In the genomic region with DNA sequence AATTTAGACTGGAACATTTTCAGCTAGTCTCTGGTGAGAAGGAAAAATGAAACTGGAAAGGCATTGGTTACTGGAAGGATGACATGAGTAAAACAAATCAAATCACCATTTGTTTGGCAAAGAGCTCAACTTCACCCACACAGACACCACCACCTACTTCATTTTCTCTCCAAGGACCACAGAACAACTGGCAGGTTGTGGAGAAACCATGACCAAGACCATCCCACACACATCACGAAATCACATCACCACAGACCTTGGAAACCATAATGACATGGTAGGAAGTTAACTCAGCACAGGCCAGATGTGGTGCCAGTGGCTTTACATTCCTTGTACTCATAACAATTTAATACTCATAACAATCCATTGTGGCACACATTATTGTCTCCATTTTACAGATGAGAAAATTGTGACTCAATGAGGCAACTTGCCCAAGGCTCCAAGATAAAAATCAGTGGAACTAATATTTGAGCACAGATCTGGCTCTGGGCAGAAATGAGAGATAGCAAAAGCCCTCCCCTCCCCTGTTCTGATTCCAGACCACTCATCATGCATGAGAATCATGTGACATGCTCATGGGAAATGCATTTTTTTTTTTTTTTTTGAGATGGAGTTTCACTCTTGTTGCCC, we compare ENCODE assay signal across 15 cellular contexts. TPM values are rescaled to one million over a fixed set of nuclear protein-coding genes. Genes with fewer than 3 reads are reported as not detected.
DNase-seq lines count a peak whose midpoint lies in the region; ATAC-seq and TF ChIP-seq lines count a peak whose summit lies in the region.
"Had no signal": no experiment of that assay in that cellular context is flagged by ENCODE, and none has a peak within 500 bp of the region (broad histone marks: within the 10 kb centered on the region; RNA-seq: fewer than 3 reads in every experiment).

No MANE protein-coding gene starts in this region.

- no peaks in the 10 kb centered on the region; the same call in 1 of the 2 replicates for H3K9me1 ChIP-seq in IMR-90 (ENCODE audit: insufficient read depth, low read length)

- peaks cover 4% of the 10 kb centered on the region for H3K9me3 ChIP-seq in IMR-90 (ENCODE audit: control insufficient read depth, insufficient read depth, low read length)
- no peaks in the 10 kb centered on the region for H3K9me3 ChIP-seq in OCI-LY7 (ENCODE audit: low read length)
- H3K9me3 ChIP-seq: ovary, stomach had no signal

- H3K79me1 ChIP-seq in IMR-90 (ENCODE audit: low read depth in 1 of 2, low read length in 2 of 2): no peaks in the 10 kb centered on the region

- H3K9me2 ChIP-seq in OCI-LY7 (ENCODE audit: insufficient read depth, low read length): no peaks in the 10 kb centered on the region

- H4K5ac ChIP-seq in IMR-90 (ENCODE audit: low read depth, low read length): no peak overlapping the region

- DNase-seq in GM03348 (ENCODE audit: low spot score) (peak; percentile 48), IMR-90 (peak; percentile 42), OCI-LY7 (ENCODE audit: low spot score) (no peak), GM10248 (ENCODE audit: extremely low spot score) (no peak), HEK293T (ENCODE audit: extremely low spot score) (no peak)
- DNase-seq in activated naive CD4-positive, alpha-beta T cell treated with anti-CD3 and anti-CD28 coated beads, Interleukin-2, amount 50 U/mL, for 16 hours: peak; percentile 16
- DNase-seq in stimulated activated CD4-positive, alpha-beta T cell treated with anti-CD3 and anti-CD28 coated beads, Interleukin-2, amount 100 ng/mL, for 24 hours: peak; percentile 50 to 60
- DNase-seq: NK-92 treated with Interleukin-12 subunit alpha and Interleukin-12 subunit beta, amount 100 ng/mL, for 24 hours; ovary; SHP77; stomach had no signal

- H2BK20ac ChIP-seq in IMR-90 (ENCODE audit: low read depth, low read length): peak overlapping the region; percentile 73; the same call in 1 of the 2 replicates

- H3K27me3 ChIP-seq in IMR-90 (ENCODE audit: control insufficient read depth, insufficient read depth, low read length): no peaks in the 10 kb centered on the region
- H3K27me3 ChIP-seq: ovary, stomach had no signal

- no peak overlapping the region for H3K4ac ChIP-seq in IMR-90 (ENCODE audit: low read depth, low read length)

- H3K18ac ChIP-seq in IMR-90 (ENCODE audit: low read depth, low read length): no peak overlapping the region

- POLR2A ChIA-PET in IMR-90 (lab: Charles Lee; ENCODE audit: unreplicated experiment) (interaction anchor here (0.7 kb wide), 1 partner anchor 29 kb away, joined by 3 read pairs; no protein-coding TSS in a partner anchor), OCI-LY7 (lab: Charles Lee) (no interaction called here), GM10248 (lab: Yijun Ruan, JAX) (interaction anchor here (0.6 kb wide), 1 partner anchor 16 kb away, joined by 4 read pairs; no protein-coding TSS in a partner anchor), HEK293T (lab: Yijun Ruan, JAX) (no interaction called here)

- no peak for TF ChIP-seq POLR2A in IMR-90 (IDR thresholded peaks at IDR 0.05; ENCODE audit: low read depth, low read length)

- no peak overlapping the region for H3K9ac ChIP-seq in IMR-90 (ENCODE audit: low read depth, low read length)

- H2AFZ ChIP-seq in IMR-90 (replicated peaks; ENCODE audit: low read length, poor library complexity) (no peak overlapping the region), OCI-LY7 (ENCODE audit: low read length) (no peak overlapping the region)

- no peak for TF ChIP-seq RAD21 in IMR-90 (IDR thresholded peaks at IDR 0.05; ENCODE audit: low read length)

- no peak overlapping the region for H3K23ac ChIP-seq in IMR-90 (ENCODE audit: low read depth, low read length)

- whole genome bisulfite sequencing in IMR-90 (ENCODE audit: extremely low coverage in 2 of 2, insufficient read length in 1 of 2), 2 experiments: no CpG with 5 or more reads among the region's 1 CpG

- H3K4me2 ChIP-seq in IMR-90 (ENCODE audit: low read depth, low read length): no peak overlapping the region
- no peak overlapping the region for H3K4me2 ChIP-seq in OCI-LY7 (ENCODE audit: low read length)

- H2BK120ac ChIP-seq in IMR-90 (ENCODE audit: low read depth, low read length): no peak overlapping the region; the same call in none of the 2 replicates

- no peak overlapping the region for H3K56ac ChIP-seq in IMR-90 (ENCODE audit: extremely low read depth, insufficient read depth, low read length)

- H2AK5ac ChIP-seq in IMR-90 (ENCODE audit: low read depth, low read length): peak overlapping the region; percentile 43; the same call in 1 of the 2 replicates

- no peak overlapping the region for H3K14ac ChIP-seq in IMR-90 (replicated peaks; ENCODE audit: low read depth, low read length)

- H4K8ac ChIP-seq in IMR-90 (ENCODE audit: low read depth in 2 of 2, low read length in 2 of 2): no peak overlapping the region; a peak in 1 of 4 replicates

- intact Hi-C loops in IMR-90 (cut with micrococcal nuclease): no loop called here
- intact Hi-C loops in OCI-LY7 (cut with micrococcal nuclease; ENCODE audit: unreplicated experiment): no loop called here

- no peak overlapping the region for H3K27ac ChIP-seq in IMR-90 (ENCODE audit: insufficient read depth, low read length)
- no peak overlapping the region for H3K27ac ChIP-seq in OCI-LY7 (ENCODE audit: low read depth, low read length, poor library complexity, severe bottlenecking)
- H3K27ac ChIP-seq: ovary, stomach had no signal

- no peak overlapping the region for H3K4me3 ChIP-seq in IMR-90 (ENCODE audit: insufficient read depth, low read depth, low read length)
- H3K4me3 ChIP-seq in OCI-LY7 (ENCODE audit: low read depth, low read length, poor library complexity, severe bottlenecking): no peak overlapping the region
- H3K4me3 ChIP-seq: ovary, stomach had no signal

- dilution Hi-C loops in IMR-90 (cut with HindIII; ENCODE audit: low sequenced_read_pairs, unreplicated experiment): no loop called here

- ATAC-seq in IMR-90 (ENCODE audit: low read depth) (no peak), HG02759 (IDR thresholded peaks at IDR 0.05; ENCODE audit: unreplicated experiment) (no peak)

- in situ Hi-C loops in IMR-90 (cut with MboI; ENCODE audit: low sequenced_read_pairs): no loop called here

- H2BK15ac ChIP-seq in IMR-90 (ENCODE audit: low read depth, low read length): no peak overlapping the region; the same call in 1 of the 3 replicates

- no peak overlapping the region for H4K91ac ChIP-seq in IMR-90 (ENCODE audit: insufficient read depth, low read depth, low read length)

- TF ChIP-seq CTCF in IMR-90 (conservative IDR thresholded peaks at IDR 0.05; ENCODE audit: low read depth, low read length) (no peak), OCI-LY7 (conservative IDR thresholded peaks at IDR 0.05; ENCODE audit: low read length) (no peak), GM10248 (IDR thresholded peaks at IDR 0.05; ENCODE audit: control extremely low read depth, extremely low read depth, low read depth, missing control alignments) (no peak)

- H2AK9ac ChIP-seq in IMR-90 (replicated peaks; ENCODE audit: low read depth, low read length, poor library complexity): no peak overlapping the region

- H3K4me1 ChIP-seq in IMR-90 (ENCODE audit: control insufficient read depth, insufficient read depth, low read length) (no peaks in the 10 kb centered on the region), OCI-LY7 (ENCODE audit: insufficient read depth, low read length, poor library complexity, severe bottlenecking) (no peaks in the 10 kb centered on the region)

- no peaks in the 10 kb centered on the region for H3K36me3 ChIP-seq in IMR-90 (ENCODE audit: control insufficient read depth, insufficient read depth, low read length)
- H3K36me3 ChIP-seq in OCI-LY7 (ENCODE audit: insufficient read depth, low read length): no peaks in the 10 kb centered on the region
- H3K36me3 ChIP-seq: ovary, stomach had no signal

- H4K20me1 ChIP-seq in IMR-90 (ENCODE audit: insufficient read depth, low read length): no peaks in the 10 kb centered on the region
- no peaks in the 10 kb centered on the region for H4K20me1 ChIP-seq in OCI-LY7 (ENCODE audit: insufficient read depth, low read length)

- BruUV-seq in IMR-90 (replicated peaks; lab: Mats Ljungman, UMichigan): no TSS peak
- BruUV-seq in OCI-LY7 (replicated peaks; lab: Mats Ljungman, UMichigan): no TSS peak

- H2BK5ac ChIP-seq in IMR-90 (ENCODE audit: low read depth, low read length, poor library complexity, severe bottlenecking): no peak overlapping the region

- H3K79me2 ChIP-seq in OCI-LY7 (ENCODE audit: insufficient read depth, low read depth, low read length): no peaks in the 10 kb centered on the region

- CTCF ChIA-PET in IMR-90 (lab: Yijun Ruan, JAX): interaction anchor here (1.2 to 2.0 kb wide), 2 partner anchors 309 to 343 kb away, joined by 4 to 7 read pairs; no protein-coding TSS in a partner anchor
- CTCF ChIA-PET in OCI-LY7 (lab: Charles Lee; ENCODE audit: unreplicated experiment): no interaction called here
- CTCF ChIA-PET in GM10248 (lab: Yijun Ruan, JAX): interaction anchor here (0.8 to 6.2 kb wide), 5 partner anchors 9 to 683 kb away, joined by 3 to 65 read pairs (median 10); no protein-coding TSS in a partner anchor
- CTCF ChIA-PET in HEK293T (lab: Yijun Ruan, JAX): interaction anchor here (0.6 kb wide), 1 partner anchor 25 kb away, joined by 5 read pairs; no protein-coding TSS in a partner anchor

TF ChIP-seq in IMR-90, 13 proteins besides CTCF, POLR2A, EP300 and RAD21 (continues in another document):
- no peak for TF ChIP-seq SMC3 (IDR thresholded peaks at IDR 0.05; ENCODE audit: low read depth, low read length)
- no peak for TF ChIP-seq RCOR1 (IDR thresholded peaks at IDR 0.05; ENCODE audit: insufficient replicate concordance, low read length)

TF ChIP-seq in HEK293T, 16 proteins besides CTCF, POLR2A, EP300 and RAD21 (continues in another document):
- TF ChIP-seq ELF4 (IDR thresholded peaks at IDR 0.05) (no peak), HDGF (IDR thresholded peaks at IDR 0.05; ENCODE audit: borderline replicate concordance) (no peak), L3MBTL2 (conservative IDR thresholded peaks at IDR 0.05) (no peak), ARNT (IDR thresholded peaks at IDR 0.05) (no peak)

RNA-seq across cellular contexts. Expression of a gene that starts 7.5 kb away (rescaled TPM):
- total RNA-seq in IMR-90 (2012; rRNA removed) (not detected in 2 replicates), OCI-LY7 (2022) (not detected in 2 replicates)
- polyA plus RNA-seq in IMR-90 (2012; rRNA removed): not detected in 2 replicates
- polyA plus RNA-seq in IMR-90 (2012; cell fraction: cytosol; rRNA removed): not detected in 2 replicates
- not detected in 2 replicates for polyA plus RNA-seq in IMR-90 (2012; cell fraction: nucleus; rRNA removed; ENCODE audit: low replicate concordance)
- not detected in 2 replicates for total RNA-seq in OCI-LY7 (2014; rRNA removed; shearing (Covaris generic))
- total RNA-seq: bronchial epithelial cell, mesothelial cell of epicardium, ovary, stomach had no signal
- polyA plus RNA-seq: keratinocyte, ovary, stomach had no signal

RNA-seq across cellular contexts. Expression of a gene that starts 18.7 kb away (rescaled TPM):
- total RNA-seq in IMR-90 (2012; rRNA removed) (not detected in 2 replicates), OCI-LY7 (2022) (not detected in 2 replicates)
- not detected in 2 replicates for polyA plus RNA-seq in IMR-90 (2012; rRNA removed)
- not detected in 2 replicates for polyA plus RNA-seq in IMR-90 (2012; cell fraction: cytosol; rRNA removed)
- not detected in 2 replicates for polyA plus RNA-seq in IMR-90 (2012; cell fraction: nucleus; rRNA removed; ENCODE audit: low replicate concordance)
- total RNA-seq in OCI-LY7 (2014; rRNA removed; shearing (Covaris generic)): not detected in 2 replicates
- total RNA-seq: bronchial epithelial cell, mesothelial cell of epicardium, ovary, stomach had no signal
- polyA plus RNA-seq: keratinocyte, ovary, stomach had no signal

RNA-seq across cellular contexts. Expression of a gene that starts 21.0 kb away (rescaled TPM):
- total RNA-seq in IMR-90 (2012; rRNA removed): 22.2 and 38.3 TPM in 2 replicates
- polyA plus RNA-seq in IMR-90 (2012; rRNA removed): 8.7 and 10.1 TPM in 2 replicates
- polyA plus RNA-seq in IMR-90 (2012; cell fraction: cytosol; rRNA removed): 4.5 and 4.6 TPM in 2 replicates
- 1.8 and 4.0 TPM in 2 replicates for polyA plus RNA-seq in IMR-90 (2012; cell fraction: nucleus; rRNA removed; ENCODE audit: low replicate concordance)
- 25.1 and 26.9 TPM in 2 replicates for total RNA-seq in OCI-LY7 (2014; rRNA removed; shearing (Covaris generic))
- 24.0 and 26.6 TPM in 2 replicates for total RNA-seq in OCI-LY7 (2022)

Comparison
In these comparisons a context has a peak if more than half of its experiments do, and no peak if none do; other contexts are left out.
1. DNase-seq: peak in GM03348 (single experiment), IMR-90 (single experiment), activated naive CD4-positive, alpha-beta T cell treated with anti-CD3 and anti-CD28 coated beads, Interleukin-2, amount 50 U/mL, for 16 hours (single experiment) and stimulated activated CD4-positive, alpha-beta T cell treated with anti-CD3 and anti-CD28 coated beads, Interleukin-2, amount 100 ng/mL, for 24 hours (2 of 2); none in OCI-LY7 (single experiment), GM10248 (single experiment) and HEK293T (single experiment).
2. POLR2A ChIA-PET loops: an anchor here in IMR-90 (0.7 kb wide) and GM10248 (0.6 kb wide); none called in OCI-LY7 and HEK293T.